17 cellular contexts compared by ENCODE assay signal in genomic region chr14:49908433-49908782, GRCh38. TPM values are rescaled to one million over a fixed set of nuclear protein-coding genes. Genes with fewer than 3 reads are reported as not detected.
DNase-seq lines count a peak whose midpoint lies in the region; ATAC-seq lines count a peak whose summit lies in the region.
"Had no signal": no experiment of that assay in that cellular context is flagged by ENCODE, and none has a peak within 500 bp of the region (broad histone marks: within the 10 kb centered on the region; RNA-seq: fewer than 3 reads in every experiment).

No MANE protein-coding gene starts in this region.

- peak overlapping the region; percentile 85 to 88 for H3K27ac ChIP-seq in esophagus (ENCODE audit: low read depth in 2 of 2, low read length in 1 of 2)
- H3K27ac ChIP-seq: parathyroid adenoma, SJCRH30, testis had no signal

- peaks cover 7% of the 10 kb centered on the region for H3K36me3 Mint-ChIP-seq in T-helper 1 cell treated with Interleukin-12 subunit alpha and Interleukin-12 subunit beta and Interleukin-4 antibody, amounts not matched to agents 30 μg/mL and 1 μg/mL, for 36 hours (ENCODE audit: low read depth)
- no peaks in the 10 kb centered on the region for H3K36me3 Mint-ChIP-seq in T-helper 17 cell (ENCODE audit: low read depth)
- H3K36me3 Mint-ChIP-seq in stimulated activated effector memory CD8-positive, alpha-beta T cell treated with anti-CD3 and anti-CD28 coated beads, Interleukin-12 subunit alpha, Interleukin-12 subunit beta, amount 100 ng/mL, for 72 hours, result peaks cover 34% of the 10 kb centered on the region

- DNase-seq in T-helper 1 cell (no peak), T-helper 17 cell (no peak), iPS-NIHi7 (ENCODE audit: extremely low spot score) (no peak), NCI-H345 treated with DMSO at 0.1 percent for 48 hours (lab: John Stamatoyannopoulos, UW; ENCODE audit: unreplicated experiment) (no peak)
- no peak for DNase-seq in stimulated activated effector memory CD8-positive, alpha-beta T cell treated with anti-CD3 and anti-CD28 coated beads, Interleukin-12 subunit alpha, Interleukin-12 subunit beta, amount 100 ng/mL, for 72 hours (ENCODE audit: low spot score in 2 of 2)
- DNase-seq in activated CD4-positive, alpha-beta T cell treated with anti-CD3 and anti-CD28 coated beads, Interleukin-2, amount 50 U/mL, for 4 hours, result no peak
- DNase-seq: 8988T, activated gamma-delta T cell treated with Interleukin-2 at 50 U/mL for 16 hours, glutamatergic neuron, mesendoderm, NCI-H1092 treated with DMSO at 0.1 percent for 48 hours, NCI-H526, SJCRH30, testis had no signal

- no peak for ATAC-seq in T-helper 17 cell
- ATAC-seq in stimulated activated effector memory CD8-positive, alpha-beta T cell treated with anti-CD3 and anti-CD28 coated beads, Interleukin-12 subunit alpha, Interleukin-12 subunit beta, amount 100 ng/mL, for 72 hours, result no peak

- no peaks in the 10 kb centered on the region for H3K9me3 Mint-ChIP-seq in T-helper 1 cell treated with Interleukin-12 subunit alpha and Interleukin-12 subunit beta and Interleukin-4 antibody, amounts not matched to agents 30 μg/mL and 1 μg/mL, for 36 hours
- H3K9me3 Mint-ChIP-seq in stimulated activated effector memory CD8-positive, alpha-beta T cell treated with anti-CD3 and anti-CD28 coated beads, Interleukin-12 subunit alpha, Interleukin-12 subunit beta, amount 100 ng/mL, for 72 hours, result no peaks in the 10 kb centered on the region

- H3K4me3 ChIP-seq in esophagus (ENCODE audit: low read depth in 1 of 2, low read length in 2 of 2), result no peak overlapping the region
- H3K4me3 ChIP-seq: SJCRH30, testis had no signal

- no peaks in the 10 kb centered on the region for H3K36me3 ChIP-seq in esophagus (ENCODE audit: control insufficient read depth in 2 of 2, insufficient read depth in 2 of 2, low read length in 1 of 2)
- H3K36me3 ChIP-seq: SJCRH30 had no signal

- WGBS in esophagus, 2 donors, result 0% methylated on average over 1 of the region's 1 CpG

- no peak overlapping the region for H3K27ac Mint-ChIP-seq in T-helper 1 cell treated with Interleukin-12 subunit alpha and Interleukin-12 subunit beta and Interleukin-4 antibody, amounts not matched to agents 30 μg/mL and 1 μg/mL, for 36 hours
- peak overlapping the region; percentile 68 for H3K27ac Mint-ChIP-seq in T-helper 17 cell
- H3K27ac Mint-ChIP-seq in stimulated activated effector memory CD8-positive, alpha-beta T cell treated with anti-CD3 and anti-CD28 coated beads, Interleukin-12 subunit alpha, Interleukin-12 subunit beta, amount 100 ng/mL, for 72 hours, result no peak overlapping the region

- H3K27me3 Mint-ChIP-seq in T-helper 1 cell treated with Interleukin-12 subunit alpha and Interleukin-12 subunit beta and Interleukin-4 antibody, amounts not matched to agents 30 μg/mL and 1 μg/mL, for 36 hours (ENCODE audit: low read depth), result no peaks in the 10 kb centered on the region
- no peaks in the 10 kb centered on the region for H3K27me3 Mint-ChIP-seq in T-helper 17 cell

- H3K4me3 Mint-ChIP-seq in T-helper 1 cell treated with Interleukin-12 subunit alpha and Interleukin-12 subunit beta and Interleukin-4 antibody, amounts not matched to agents 30 μg/mL and 1 μg/mL, for 36 hours, result peak overlapping the region; percentile 25
- peak overlapping the region; percentile 41 for H3K4me3 Mint-ChIP-seq in T-helper 17 cell
- H3K4me3 Mint-ChIP-seq in stimulated activated effector memory CD8-positive, alpha-beta T cell treated with anti-CD3 and anti-CD28 coated beads, Interleukin-12 subunit alpha, Interleukin-12 subunit beta, amount 100 ng/mL, for 72 hours, result peak overlapping the region; percentile 42

- no peaks in the 10 kb centered on the region for H3K4me1 ChIP-seq in esophagus (ENCODE audit: control insufficient read depth in 2 of 2, insufficient read depth in 2 of 2, low read length in 1 of 2)
- H3K4me1 ChIP-seq: parathyroid adenoma, testis had no signal

- H3K4me1 Mint-ChIP-seq in T-helper 1 cell treated with Interleukin-12 subunit alpha and Interleukin-12 subunit beta and Interleukin-4 antibody, amounts not matched to agents 30 μg/mL and 1 μg/mL, for 36 hours (ENCODE audit: low read depth), result peaks cover 34% of the 10 kb centered on the region
- peaks cover 13% of the 10 kb centered on the region for H3K4me1 Mint-ChIP-seq in T-helper 17 cell
- H3K4me1 Mint-ChIP-seq in stimulated activated effector memory CD8-positive, alpha-beta T cell treated with anti-CD3 and anti-CD28 coated beads, Interleukin-12 subunit alpha, Interleukin-12 subunit beta, amount 100 ng/mL, for 72 hours, result peaks cover 46% of the 10 kb centered on the region

- H3K9me3 ChIP-seq in T-helper 17 cell (ENCODE audit: control insufficient read depth, low read length, poor library complexity, severe bottlenecking) (no peaks in the 10 kb centered on the region), esophagus (ENCODE audit: control insufficient read depth in 2 of 2, insufficient read depth in 1 of 2, low read depth in 1 of 2, low read length in 1 of 2) (no peaks in the 10 kb centered on the region)
- H3K9me3 ChIP-seq: SJCRH30, testis had no signal

- no peaks in the 10 kb centered on the region for H3K27me3 ChIP-seq in esophagus (ENCODE audit: control insufficient read depth in 1 of 2, insufficient read depth in 2 of 2, low read length in 2 of 2)
- H3K27me3 ChIP-seq: SJCRH30, testis had no signal

RNA-seq across cellular contexts. Expression of gene ARF6, which starts 15.5 kb away (rescaled TPM):
- 10 to 100 TPM; 95.2 to 98.5 TPM for total RNA-seq in T-helper 17 cell
- polyA plus RNA-seq in esophagus, result 100 to 1,000 TPM in 1 of 2 donors, 10 to 100 TPM in 1; 80.9 to 112 TPM

RNA-seq across cellular contexts. Expression of gene NEMF, which starts 55.8 kb away (rescaled TPM):
- total RNA-seq in T-helper 17 cell, result 10 to 100 TPM; 83.4 to 83.5 TPM
- polyA plus RNA-seq in esophagus, result 10 to 100 TPM; 19.9 to 40.2 TPM
